ENCODE assay signal across 6 cellular contexts in genomic region chr19:1468274-1469199, GRCh38. TPM values are rescaled to one million over a fixed set of nuclear protein-coding genes. Genes with fewer than 3 reads are reported as not detected.
DNase-seq lines count a peak whose midpoint lies in the region; ATAC-seq, FAIRE-seq and TF ChIP-seq lines count a peak whose summit lies in the region.

No MANE protein-coding gene starts in this region.

- H3K79me2 ChIP-seq in HepG2 (ENCODE audit: insufficient read depth, low read length) = no peaks in the 10 kb centered on the region

- POLR2A ChIA-PET in HepG2 (lab: Yijun Ruan, JAX) = interaction anchor here (0.8 to 3.6 kb wide), 4 partner anchors 13 to 200 kb away, joined by 3 to 19 read pairs (median 4); partner anchors contain the start of genes CIRBP, PCSK4 and REEP6

- BruUV-seq in HepG2 (replicated peaks; lab: Mats Ljungman, UMichigan) = no TSS peak

- no peaks in the 10 kb centered on the region; a peak in 1 of 5 replicates for H3K36me3 ChIP-seq in HepG2 (replicated peaks in 1 of 2; ENCODE audit: control insufficient read depth in 1 of 2, insufficient read depth in 2 of 2, low read length in 2 of 2)

- H3K4me3 ChIP-seq in WI38 (ENCODE audit: low read depth, low read length) (0 out of 2 replicates have a peak overlapping the region, but pooled peaks have one; percentile 16), HepG2 (replicated peaks in 1 of 3; ENCODE audit: insufficient read depth in 1 of 3, low read depth in 2 of 3, low read length in 3 of 3) (peak overlapping the region; percentile 45 to 69 (median 55); a peak in 4 of 6 replicates)

- H4K20me1 ChIP-seq in HepG2 (ENCODE audit: insufficient read depth, low read length) = peaks cover 12% of the 10 kb centered on the region

- DNase-seq in COLO668 (lab: John Stamatoyannopoulos, UW; ENCODE audit: unreplicated experiment) = peak; percentile 53
- DNase-seq in HepG2 (ENCODE audit: low spot score) = no peak
- DNase-seq in RCC 7860 (ENCODE audit: low spot score) = no peak
- no peak for DNase-seq in DMS79 treated with DMSO at 0.1 percent for 48 hours (lab: John Stamatoyannopoulos, UW)

- TF ChIP-seq EP300 in HepG2 (IDR thresholded peaks at IDR 0.05; ENCODE audit: low read depth in 2 of 2, low read length in 2 of 2) = no peak
- TF ChIP-seq EP300 in HepG2 (CRISPR knock-in tag; IDR thresholded peaks at IDR 0.05; ENCODE audit: borderline replicate concordance) = no peak

- H3K4me2 ChIP-seq in HepG2 (ENCODE audit: low read depth, low read length) = peak overlapping the region; percentile 76

- H3K9ac ChIP-seq in HepG2 (ENCODE audit: insufficient read depth, low read depth, low read length) = 0 out of 2 replicates have a peak overlapping the region, but pooled peaks have one; percentile 43

- TF ChIP-seq RAD21 in HepG2 (CRISPR knock-in tag; IDR thresholded peaks at IDR 0.05) = 0 out of 2 replicates have a peak, but pooled peaks have one; percentile 6

- H3K27me3 ChIP-seq in HepG2 (ENCODE audit: control insufficient read depth in 1 of 2, insufficient read depth in 2 of 2, low read length in 2 of 2) = no peaks in the 10 kb centered on the region

- in situ Hi-C loops in HepG2 (cut with HindIII; ENCODE audit: extremely low pct_ligation_motif_present, low pct_unique_long_range_greater_than_20kb) = no loop called here

- peaks cover 25% of the 10 kb centered on the region for H3K4me1 ChIP-seq in HepG2 (ENCODE audit: insufficient read depth, low read length)

- intact Hi-C loops in HepG2 (cut with micrococcal nuclease; ENCODE audit: unreplicated experiment) = no loop called here

- H3K9me3 ChIP-seq in HepG2 (ENCODE audit: low read length) = no peaks in the 10 kb centered on the region

- no peak for TF ChIP-seq POLR2A in HepG2 (IDR thresholded peaks at IDR 0.05; ENCODE audit: insufficient read depth in 1 of 2, low read depth in 2 of 2, low read length in 2 of 2)

- CTCF ChIA-PET in HepG2 (lab: Yijun Ruan, JAX; ENCODE audit: low intra/inter-chr PET ratio, low total read pairs) = no interaction called here

- FAIRE-seq in HepG2 (lab: Jason Lieb, UNC) (no peak), RCC 7860 (lab: Jason Lieb, UNC) (no peak)

- no peak overlapping the region for H3K27ac ChIP-seq in HepG2 (ENCODE audit: extremely low read length, insufficient read depth, low read length)

- TF ChIP-seq CTCF in WI38 (IDR thresholded peaks at IDR 0.05; ENCODE audit: low read depth, low read length) = no peak
- TF ChIP-seq CTCF in HepG2 (CRISPR knock-in tag; IDR thresholded peaks at IDR 0.05) = peak; percentile 53

- ATAC-seq in HepG2 (peak; percentile 13), GM21360 (IDR thresholded peaks at IDR 0.05; ENCODE audit: unreplicated experiment) (no peak)

- H2AFZ ChIP-seq in HepG2 (ENCODE audit: low read length) = no peak overlapping the region

- WGBS in HepG2 (ENCODE audit: low lambda C conversion rate) = 43% methylated on average over 16 of the region's 92 CpGs

RNA-seq across cellular contexts. Expression of gene C19orf25, which starts 10.5 kb away (rescaled TPM):
- total RNA-seq in HepG2 (2016; rRNA removed; fragmentation: Illumina TruSeq; extraction: Trizol) = 32.3 and 32.4 TPM in 2 replicates
- total RNA-seq in HepG2 (2016; cell fraction: cytosol; rRNA removed; fragmentation: Illumina TruSeq; extraction: Trizol; ENCODE audit: low read depth) = 11.9 and 13.3 TPM in 2 replicates
- total RNA-seq in HepG2 (2016; cell fraction: insoluble cytoplasmic fraction; rRNA removed; fragmentation: Illumina TruSeq; extraction: Trizol) = 34.4 and 35.4 TPM in 2 replicates
- total RNA-seq in HepG2 (2016; cell fraction: membrane; rRNA removed; fragmentation: Illumina TruSeq; extraction: Trizol) = 33.2 and 36.2 TPM in 2 replicates
- 15.1 and 17.1 TPM in 2 replicates for total RNA-seq in HepG2 (2016; cell fraction: nucleus; rRNA removed; fragmentation: Illumina TruSeq; extraction: Trizol)
- 14.2 and 19.5 TPM in 2 replicates for polyA plus RNA-seq in HepG2 (2011; rRNA removed)
- 18.3 and 24.5 TPM in 2 replicates for polyA plus RNA-seq in HepG2 (2011; cell fraction: cytosol; rRNA removed)
- 33.5 and 34.3 TPM in 2 replicates for polyA plus RNA-seq in HepG2 (2011; cell fraction: nucleus; rRNA removed)
- polyA plus RNA-seq in HepG2 (2012) = 9.6 and 14.8 TPM in 2 replicates
- polyA plus RNA-seq in HepG2 (2016; cell fraction: cytosol; fragmentation: Illumina TruSeq; extraction: Trizol; ENCODE audit: low read depth) = 11.7 and 15.7 TPM in 2 replicates
- 31.7 and 32.0 TPM in 2 replicates for polyA plus RNA-seq in HepG2 (2016; cell fraction: insoluble cytoplasmic fraction; fragmentation: Illumina TruSeq; extraction: Trizol; ENCODE audit: low read depth)
- 25.3 and 26.3 TPM in 2 replicates for polyA plus RNA-seq in HepG2 (2016; cell fraction: membrane; fragmentation: Illumina TruSeq; extraction: Trizol; ENCODE audit: low read depth)
- polyA plus RNA-seq in HepG2 (2016; cell fraction: nucleus; fragmentation: Illumina TruSeq; extraction: Trizol; ENCODE audit: insufficient read depth, low read depth) = 30.3 and 33.5 TPM in 2 replicates
- 15.8 and 20.8 TPM in 2 replicates for polyA minus RNA-seq in HepG2 (2011; rRNA and poly(A)+ RNA removed; ENCODE audit: low replicate concordance)
- 8.7 and 9.4 TPM in 2 replicates for polyA minus RNA-seq in HepG2 (2011; cell fraction: cytosol; rRNA and poly(A)+ RNA removed)
- polyA minus RNA-seq in HepG2 (2011; cell fraction: nucleus; rRNA and poly(A)+ RNA removed) = 13.3 and 13.6 TPM in 2 replicates

RNA-seq across cellular contexts. Expression of gene APC2, which starts 18.6 kb away (rescaled TPM):
- total RNA-seq in HepG2 (2016; rRNA removed; fragmentation: Illumina TruSeq; extraction: Trizol) = 0.22 TPM in 1 of 2 replicates, not detected in the other
- under 0.01 TPM in 1 of 2 replicates, not detected in the other for total RNA-seq in HepG2 (2016; cell fraction: cytosol; rRNA removed; fragmentation: Illumina TruSeq; extraction: Trizol; ENCODE audit: low read depth)
- total RNA-seq in HepG2 (2016; cell fraction: insoluble cytoplasmic fraction; rRNA removed; fragmentation: Illumina TruSeq; extraction: Trizol) = 0.02 and 0.27 TPM in 2 replicates
- total RNA-seq in HepG2 (2016; cell fraction: membrane; rRNA removed; fragmentation: Illumina TruSeq; extraction: Trizol) = 0.24 TPM in 1 of 2 replicates, not detected in the other
- 0.25 and 0.28 TPM in 2 replicates for total RNA-seq in HepG2 (2016; cell fraction: nucleus; rRNA removed; fragmentation: Illumina TruSeq; extraction: Trizol)
- 0.08 and 0.16 TPM in 2 replicates for polyA plus RNA-seq in HepG2 (2011; rRNA removed)
- polyA plus RNA-seq in HepG2 (2011; cell fraction: cytosol; rRNA removed) = 0.04 and 0.07 TPM in 2 replicates
- 0.37 and 0.61 TPM in 2 replicates for polyA plus RNA-seq in HepG2 (2011; cell fraction: nucleus; rRNA removed)
- 0.11 and 0.28 TPM in 2 replicates for polyA plus RNA-seq in HepG2 (2012)
- not detected in 2 replicates for polyA plus RNA-seq in HepG2 (2016; cell fraction: cytosol; fragmentation: Illumina TruSeq; extraction: Trizol; ENCODE audit: low read depth)
- not detected in 2 replicates for polyA plus RNA-seq in HepG2 (2016; cell fraction: insoluble cytoplasmic fraction; fragmentation: Illumina TruSeq; extraction: Trizol; ENCODE audit: low read depth)
- polyA plus RNA-seq in HepG2 (2016; cell fraction: membrane; fragmentation: Illumina TruSeq; extraction: Trizol; ENCODE audit: low read depth) = not detected in 2 replicates
- 0.18 and 0.40 TPM in 2 replicates for polyA plus RNA-seq in HepG2 (2016; cell fraction: nucleus; fragmentation: Illumina TruSeq; extraction: Trizol; ENCODE audit: insufficient read depth, low read depth)
- 0.40 and 0.77 TPM in 2 replicates for polyA minus RNA-seq in HepG2 (2011; rRNA and poly(A)+ RNA removed; ENCODE audit: low replicate concordance)
- 0.35 and 0.49 TPM in 2 replicates for polyA minus RNA-seq in HepG2 (2011; cell fraction: cytosol; rRNA and poly(A)+ RNA removed)
- 0.52 and 0.75 TPM in 2 replicates for polyA minus RNA-seq in HepG2 (2011; cell fraction: nucleus; rRNA and poly(A)+ RNA removed)

RNA-seq across cellular contexts. Expression of gene PCSK4, which starts 21.6 kb away (rescaled TPM):
- 0.52 and 2.0 TPM in 2 replicates for total RNA-seq in HepG2 (2016; rRNA removed; fragmentation: Illumina TruSeq; extraction: Trizol)
- total RNA-seq in HepG2 (2016; cell fraction: cytosol; rRNA removed; fragmentation: Illumina TruSeq; extraction: Trizol; ENCODE audit: low read depth) = 0.91 and 1.2 TPM in 2 replicates
- 1.1 and 1.5 TPM in 2 replicates for total RNA-seq in HepG2 (2016; cell fraction: insoluble cytoplasmic fraction; rRNA removed; fragmentation: Illumina TruSeq; extraction: Trizol)
- 1.5 and 2.0 TPM in 2 replicates for total RNA-seq in HepG2 (2016; cell fraction: membrane; rRNA removed; fragmentation: Illumina TruSeq; extraction: Trizol)
- total RNA-seq in HepG2 (2016; cell fraction: nucleus; rRNA removed; fragmentation: Illumina TruSeq; extraction: Trizol) = 1.7 and 3.6 TPM in 2 replicates
- 2.7 and 3.1 TPM in 2 replicates for polyA plus RNA-seq in HepG2 (2011; rRNA removed)
- polyA plus RNA-seq in HepG2 (2011; cell fraction: cytosol; rRNA removed) = 0.73 and 1.2 TPM in 2 replicates
- 62.7 and 100 TPM in 2 replicates for polyA plus RNA-seq in HepG2 (2011; cell fraction: nucleus; rRNA removed)
- 2.9 and 3.0 TPM in 2 replicates for polyA plus RNA-seq in HepG2 (2012)
- 0.60 and 0.88 TPM in 2 replicates for polyA plus RNA-seq in HepG2 (2016; cell fraction: cytosol; fragmentation: Illumina TruSeq; extraction: Trizol; ENCODE audit: low read depth)
- 0.61 and 1.1 TPM in 2 replicates for polyA plus RNA-seq in HepG2 (2016; cell fraction: insoluble cytoplasmic fraction; fragmentation: Illumina TruSeq; extraction: Trizol; ENCODE audit: low read depth)
- polyA plus RNA-seq in HepG2 (2016; cell fraction: membrane; fragmentation: Illumina TruSeq; extraction: Trizol; ENCODE audit: low read depth) = 1.2 TPM in 2 replicates
- 11.8 and 12.9 TPM in 2 replicates for polyA plus RNA-seq in HepG2 (2016; cell fraction: nucleus; fragmentation: Illumina TruSeq; extraction: Trizol; ENCODE audit: insufficient read depth, low read depth)
- polyA minus RNA-seq in HepG2 (2011; rRNA and poly(A)+ RNA removed; ENCODE audit: low replicate concordance) = 0.84 and 1.6 TPM in 2 replicates
- 0.88 and 1.6 TPM in 2 replicates for polyA minus RNA-seq in HepG2 (2011; cell fraction: cytosol; rRNA and poly(A)+ RNA removed)
- polyA minus RNA-seq in HepG2 (2011; cell fraction: nucleus; rRNA and poly(A)+ RNA removed) = 1.7 and 4.6 TPM in 2 replicates

RNA-seq across cellular contexts. Expression of gene REEP6, which starts 22.4 kb away (rescaled TPM):
- total RNA-seq in HepG2 (2016; rRNA removed; fragmentation: Illumina TruSeq; extraction: Trizol) = 15.6 and 28.8 TPM in 2 replicates
- total RNA-seq in HepG2 (2016; cell fraction: cytosol; rRNA removed; fragmentation: Illumina TruSeq; extraction: Trizol; ENCODE audit: low read depth) = 21.2 and 31.3 TPM in 2 replicates
- 13.3 and 31.5 TPM in 2 replicates for total RNA-seq in HepG2 (2016; cell fraction: insoluble cytoplasmic fraction; rRNA removed; fragmentation: Illumina TruSeq; extraction: Trizol)
- total RNA-seq in HepG2 (2016; cell fraction: membrane; rRNA removed; fragmentation: Illumina TruSeq; extraction: Trizol) = 21.8 and 29.6 TPM in 2 replicates
- 22.0 and 24.7 TPM in 2 replicates for total RNA-seq in HepG2 (2016; cell fraction: nucleus; rRNA removed; fragmentation: Illumina TruSeq; extraction: Trizol)
- polyA plus RNA-seq in HepG2 (2011; rRNA removed) = 10.0 and 17.3 TPM in 2 replicates
- polyA plus RNA-seq in HepG2 (2011; cell fraction: cytosol; rRNA removed) = 10.9 and 13.3 TPM in 2 replicates
- polyA plus RNA-seq in HepG2 (2011; cell fraction: nucleus; rRNA removed) = 15.2 and 19.3 TPM in 2 replicates
- 31.7 and 32.2 TPM in 2 replicates for polyA plus RNA-seq in HepG2 (2012)
- 40.3 and 49.6 TPM in 2 replicates for polyA plus RNA-seq in HepG2 (2016; cell fraction: cytosol; fragmentation: Illumina TruSeq; extraction: Trizol; ENCODE audit: low read depth)
- polyA plus RNA-seq in HepG2 (2016; cell fraction: insoluble cytoplasmic fraction; fragmentation: Illumina TruSeq; extraction: Trizol; ENCODE audit: low read depth) = 23.2 and 29.9 TPM in 2 replicates
- 43.0 and 49.7 TPM in 2 replicates for polyA plus RNA-seq in HepG2 (2016; cell fraction: membrane; fragmentation: Illumina TruSeq; extraction: Trizol; ENCODE audit: low read depth)
- 65.9 and 70.0 TPM in 2 replicates for polyA plus RNA-seq in HepG2 (2016; cell fraction: nucleus; fragmentation: Illumina TruSeq; extraction: Trizol; ENCODE audit: insufficient read depth, low read depth)
- 7.1 and 14.8 TPM in 2 replicates for polyA minus RNA-seq in HepG2 (2011; rRNA and poly(A)+ RNA removed; ENCODE audit: low replicate concordance)
- polyA minus RNA-seq in HepG2 (2011; cell fraction: cytosol; rRNA and poly(A)+ RNA removed) = 12.4 and 14.4 TPM in 2 replicates
- 3.5 and 3.6 TPM in 2 replicates for polyA minus RNA-seq in HepG2 (2011; cell fraction: nucleus; rRNA and poly(A)+ RNA removed)

RNA-seq across cellular contexts. Expression of gene RPS15, which starts 30.3 kb away (rescaled TPM):
- 695 and 780 TPM in 2 replicates for total RNA-seq in HepG2 (2016; rRNA removed; fragmentation: Illumina TruSeq; extraction: Trizol)
- 693 and 734 TPM in 2 replicates for total RNA-seq in HepG2 (2016; cell fraction: cytosol; rRNA removed; fragmentation: Illumina TruSeq; extraction: Trizol; ENCODE audit: low read depth)
- 654 and 886 TPM in 2 replicates for total RNA-seq in HepG2 (2016; cell fraction: insoluble cytoplasmic fraction; rRNA removed; fragmentation: Illumina TruSeq; extraction: Trizol)
- total RNA-seq in HepG2 (2016; cell fraction: membrane; rRNA removed; fragmentation: Illumina TruSeq; extraction: Trizol) = 967 and 1,125 TPM in 2 replicates
- total RNA-seq in HepG2 (2016; cell fraction: nucleus; rRNA removed; fragmentation: Illumina TruSeq; extraction: Trizol) = 240 and 299 TPM in 2 replicates
- polyA plus RNA-seq in HepG2 (2011; rRNA removed) = 1,411 and 1,504 TPM in 2 replicates
- 2,214 and 3,196 TPM in 2 replicates for polyA plus RNA-seq in HepG2 (2011; cell fraction: cytosol; rRNA removed)
- 923 and 1,023 TPM in 2 replicates for polyA plus RNA-seq in HepG2 (2011; cell fraction: nucleus; rRNA removed)
- 1,504 and 2,202 TPM in 2 replicates for polyA plus RNA-seq in HepG2 (2012)
- 1,868 and 2,054 TPM in 2 replicates for polyA plus RNA-seq in HepG2 (2016; cell fraction: cytosol; fragmentation: Illumina TruSeq; extraction: Trizol; ENCODE audit: low read depth)
- polyA plus RNA-seq in HepG2 (2016; cell fraction: insoluble cytoplasmic fraction; fragmentation: Illumina TruSeq; extraction: Trizol; ENCODE audit: low read depth) = 1,628 and 1,692 TPM in 2 replicates
- 2,328 and 2,419 TPM in 2 replicates for polyA plus RNA-seq in HepG2 (2016; cell fraction: membrane; fragmentation: Illumina TruSeq; extraction: Trizol; ENCODE audit: low read depth)
- polyA plus RNA-seq in HepG2 (2016; cell fraction: nucleus; fragmentation: Illumina TruSeq; extraction: Trizol; ENCODE audit: insufficient read depth, low read depth) = 895 and 898 TPM in 2 replicates
- polyA minus RNA-seq in HepG2 (2011; rRNA and poly(A)+ RNA removed; ENCODE audit: low replicate concordance) = 538 and 916 TPM in 2 replicates
- polyA minus RNA-seq in HepG2 (2011; cell fraction: cytosol; rRNA and poly(A)+ RNA removed) = 647 and 682 TPM in 2 replicates
- polyA minus RNA-seq in HepG2 (2011; cell fraction: nucleus; rRNA and poly(A)+ RNA removed) = 109 and 140 TPM in 2 replicates
